ENCODE assay signal across 8 cellular contexts in the genomic region with DNA sequence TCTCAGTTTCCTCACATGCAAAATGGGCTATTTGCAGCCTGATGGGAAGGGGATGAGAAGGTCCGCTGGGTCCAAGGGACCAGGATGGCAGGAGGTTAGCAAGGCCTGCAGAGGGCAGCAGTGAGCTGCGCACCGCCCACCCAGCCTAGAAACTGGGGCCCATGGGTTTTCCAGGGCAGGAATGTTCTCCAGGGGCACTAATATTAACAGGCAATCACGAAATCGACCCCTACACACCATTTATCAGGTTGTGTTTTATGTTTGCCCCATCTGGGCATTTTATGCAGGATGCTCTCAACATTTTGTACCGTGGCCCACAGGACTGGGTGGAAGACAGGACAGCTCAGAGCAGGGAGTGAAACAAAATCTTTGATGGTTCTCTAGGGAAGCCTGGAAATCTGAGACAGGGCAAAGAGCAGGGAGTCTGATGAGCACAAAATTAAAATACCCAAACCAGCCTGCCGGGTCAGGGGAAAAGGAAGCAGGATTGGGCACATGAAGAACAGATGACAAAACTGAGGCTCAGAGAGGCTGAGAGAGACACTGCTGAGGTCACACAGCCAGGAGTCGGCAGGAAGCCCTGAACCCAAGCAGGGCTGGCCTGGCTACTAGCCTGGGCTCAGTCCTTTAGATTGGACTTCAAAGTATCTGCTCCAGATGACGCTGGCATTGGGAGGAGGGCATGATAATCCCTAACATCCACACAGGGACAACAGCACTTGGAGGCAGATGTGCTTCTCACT. TPM values are rescaled to one million over a fixed set of nuclear protein-coding genes. Genes with fewer than 3 reads are reported as not detected.
DNase-seq lines count a peak whose midpoint lies in the region; ATAC-seq and TF ChIP-seq lines count a peak whose summit lies in the region.

No MANE protein-coding gene starts in this region.

- no peak overlapping the region for H3K4me3 ChIP-seq in AG10803 (ENCODE audit: low read length)
- H3K4me3 ChIP-seq in GM23248 = no peak overlapping the region
- no peak overlapping the region for H3K4me3 ChIP-seq in NT2/D1 (ENCODE audit: insufficient read length, low read depth)
- no peak overlapping the region for H3K4me3 ChIP-seq in epithelial cell of proximal tubule (ENCODE audit: low read depth, low read length)

- in situ Hi-C loops in GM23248 (cut with MboI) = loop anchor here (5.0 to 25.0 kb wide), 2 partner anchors 94 to 359 kb away; no protein-coding TSS in a partner anchor

- peak overlapping the region in 5 of 6 donors; percentile 66 to 94 (median 89) for H3K27ac Mint-ChIP-seq in naive B cell
- H3K27ac Mint-ChIP-seq in stimulated activated naive CD8-positive, alpha-beta T cell treated with anti-CD3 and anti-CD28 coated beads, Interleukin-15, amount 100 ng/mL, for 72 hours = no peak overlapping the region

- ATAC-seq in naive B cell (ENCODE audit: low read depth in 2 of 2) (peak; percentile 16 to 22), HG03432 (IDR thresholded peaks at IDR 0.05; ENCODE audit: unreplicated experiment) (no peak)
- ATAC-seq in stimulated activated naive CD8-positive, alpha-beta T cell treated with anti-CD3 and anti-CD28 coated beads, Interleukin-15, amount 100 ng/mL, for 72 hours = no peak

- H4K20me1 ChIP-seq in GM23248 (ENCODE audit: insufficient read depth) = no peaks in the 10 kb centered on the region

- H3K9me3 ChIP-seq in GM23248 (ENCODE audit: low read depth) (no peaks in the 10 kb centered on the region), NT2/D1 (ENCODE audit: insufficient read depth, low read length) (peaks cover 27% of the 10 kb centered on the region; the same call in 1 of the 2 replicates)

- H2AFZ ChIP-seq in GM23248 = peak overlapping the region; percentile 93; the same call in 1 of the 2 replicates

- DNase-seq in AG10803 (ENCODE audit: low read depth) (peak; percentile 34), GM23248 (peak; percentile 69), NT2/D1 (ENCODE audit: low read depth, low spot score) (peak; percentile 52), epithelial cell of proximal tubule (ENCODE audit: low read depth) (no peak), naive B cell (peak; percentile 54)
- peak; percentile 76 for DNase-seq in activated T-cell treated with anti-CD3 and anti-CD28 coated beads, Interleukin-2, amount 50 U/mL, for 1 hour
- peak; percentile 52 to 58 for DNase-seq in stimulated activated naive CD8-positive, alpha-beta T cell treated with anti-CD3 and anti-CD28 coated beads, Interleukin-15, amount 100 ng/mL, for 72 hours

- H3K4me3 Mint-ChIP-seq in naive B cell = peak overlapping the region; percentile 41 to 85 (median 80)
- H3K4me3 Mint-ChIP-seq in stimulated activated naive CD8-positive, alpha-beta T cell treated with anti-CD3 and anti-CD28 coated beads, Interleukin-15, amount 100 ng/mL, for 72 hours = no peak overlapping the region

- H3K36me3 Mint-ChIP-seq in naive B cell = peaks cover 13 to 16% of the 10 kb centered on the region in 2 donors

- H3F3A ChIP-seq in GM23248 (ENCODE audit: insufficient read depth) = peaks cover 8% of the 10 kb centered on the region; the same call in 1 of the 2 replicates

- H3K27me3 ChIP-seq in GM23248 (replicated peaks; ENCODE audit: insufficient read depth) (no peaks in the 10 kb centered on the region), NT2/D1 (ENCODE audit: insufficient read depth, insufficient read length) (no peaks in the 10 kb centered on the region)

- no peak overlapping the region for H3K27ac ChIP-seq in GM23248

- no peak overlapping the region for H3K9ac ChIP-seq in GM23248
- H3K9ac ChIP-seq in NT2/D1 (ENCODE audit: insufficient read length, low read depth) = peak overlapping the region; percentile 34

- no peak overlapping the region for H3K4me2 ChIP-seq in GM23248 (ENCODE audit: unreplicated experiment)

- H3K4me1 ChIP-seq in GM23248 (ENCODE audit: insufficient read depth) = peaks cover 19% of the 10 kb centered on the region
- peaks cover 10% of the 10 kb centered on the region for H3K4me1 ChIP-seq in NT2/D1 (ENCODE audit: insufficient read depth, insufficient read length)

- H3K9me3 Mint-ChIP-seq in naive B cell = peaks cover 0 to 12% (median 9%) of the 10 kb centered on the region in 7 donors
- H3K9me3 Mint-ChIP-seq in stimulated activated naive CD8-positive, alpha-beta T cell treated with anti-CD3 and anti-CD28 coated beads, Interleukin-15, amount 100 ng/mL, for 72 hours = peaks cover 0 to 12% of the 10 kb centered on the region in 2 donors

- H3K4me1 Mint-ChIP-seq in naive B cell = peaks cover 39 to 56% (median 54%) of the 10 kb centered on the region in 3 donors
- H3K4me1 Mint-ChIP-seq in stimulated activated naive CD8-positive, alpha-beta T cell treated with anti-CD3 and anti-CD28 coated beads, Interleukin-15, amount 100 ng/mL, for 72 hours = peaks cover 46% of the 10 kb centered on the region

- no peaks in the 10 kb centered on the region for H3K9me2 ChIP-seq in GM23248 (ENCODE audit: insufficient read depth)

- H3K79me2 ChIP-seq in GM23248 (ENCODE audit: insufficient read depth) = peaks cover 24% of the 10 kb centered on the region

- H3K36me3 ChIP-seq in GM23248 (ENCODE audit: low read depth) = no peaks in the 10 kb centered on the region
- H3K36me3 ChIP-seq in NT2/D1 (ENCODE audit: insufficient read depth, insufficient read length, low read length) = peaks cover 17% of the 10 kb centered on the region

- TF ChIP-seq CTCF in AG10803 (conservative IDR thresholded peaks at IDR 0.05; ENCODE audit: low read length) (peak; percentile 97), epithelial cell of proximal tubule (conservative IDR thresholded peaks at IDR 0.05; ENCODE audit: low read depth, low read length) (peak; percentile 96)

- 25 to 29% methylated on average over 9 of the region's 9 CpGs for WGBS in GM23248 (ENCODE audit: low coverage in 1 of 2, low lambda C conversion rate in 2 of 2, missing lambda C conversion rate in 2 of 2), 2 experiments

- no peaks in the 10 kb centered on the region for H3K27me3 Mint-ChIP-seq in naive B cell
- no peaks in the 10 kb centered on the region for H3K27me3 Mint-ChIP-seq in stimulated activated naive CD8-positive, alpha-beta T cell treated with anti-CD3 and anti-CD28 coated beads, Interleukin-15, amount 100 ng/mL, for 72 hours

RNA-seq across cellular contexts. Expression of a gene that starts 1.6 kb away (rescaled TPM):
- total RNA-seq in GM23248 (2014; rRNA removed; shearing (Covaris generic)) = 30.0 and 30.6 TPM in 2 replicates
- polyA plus RNA-seq in GM23248 (2016; fragmentation: Nextera tagmentation; extraction: Ambion mirVana) = 3.3 and 4.7 TPM in 2 replicates
- total RNA-seq in epithelial cell of proximal tubule = 46.9 and 69.0 TPM in 2 replicates
- polyA plus RNA-seq in naive B cell (ENCODE audit: low read depth in 6 of 6) = 10 to 100 TPM in 1 of 6 donors, 1 to 10 TPM in 4, not detected in 1; 2.6 to 12.1 (median 4.0) TPM

RNA-seq across cellular contexts. Expression of a gene that starts 33.4 kb away (rescaled TPM):
- 3.5 and 5.8 TPM in 2 replicates for total RNA-seq in GM23248 (2014; rRNA removed; shearing (Covaris generic))
- polyA plus RNA-seq in GM23248 (2016; fragmentation: Nextera tagmentation; extraction: Ambion mirVana) (5.0 and 6.8 TPM in 2 replicates), naive B cell (ENCODE audit: low read depth in 6 of 6) (1 to 10 TPM in 2 of 6 donors, under 1 TPM in 3, not detected in 1; 0.40 to 1.7 (median 0.80) TPM)
- 3.4 and 3.5 TPM in 2 replicates for total RNA-seq in epithelial cell of proximal tubule

RNA-seq across cellular contexts. Expression of a gene that starts 36.9 kb away (rescaled TPM):
- total RNA-seq in GM23248 (2014; rRNA removed; shearing (Covaris generic)) = not detected in 2 replicates
- not detected in 2 replicates for polyA plus RNA-seq in GM23248 (2016; fragmentation: Nextera tagmentation; extraction: Ambion mirVana)
- 0.17 and 0.72 TPM in 2 replicates for total RNA-seq in epithelial cell of proximal tubule
- polyA plus RNA-seq in naive B cell (ENCODE audit: low read depth in 6 of 6) = under 1 TPM in 2 of 6 donors, not detected in 4; 0.25 to 0.27 TPM

Comparison
In these comparisons a context has a peak if more than half of its experiments do, and no peak if none do; other contexts are left out.
1. ATAC-seq: peak in naive B cell (2 of 2); none in stimulated activated naive CD8-positive, alpha-beta T cell treated with anti-CD3 and anti-CD28 coated beads, Interleukin-15, amount 100 ng/mL, for 72 hours (single experiment) and HG03432 (single experiment).
2. H3K27ac Mint-ChIP-seq: peak in naive B cell (5 of 6); none in stimulated activated naive CD8-positive, alpha-beta T cell treated with anti-CD3 and anti-CD28 coated beads, Interleukin-15, amount 100 ng/mL, for 72 hours (0 of 2).
3. H3K4me3 Mint-ChIP-seq: peak in naive B cell (8 of 8); none in stimulated activated naive CD8-positive, alpha-beta T cell treated with anti-CD3 and anti-CD28 coated beads, Interleukin-15, amount 100 ng/mL, for 72 hours (0 of 2).